In the genomic region with DNA sequence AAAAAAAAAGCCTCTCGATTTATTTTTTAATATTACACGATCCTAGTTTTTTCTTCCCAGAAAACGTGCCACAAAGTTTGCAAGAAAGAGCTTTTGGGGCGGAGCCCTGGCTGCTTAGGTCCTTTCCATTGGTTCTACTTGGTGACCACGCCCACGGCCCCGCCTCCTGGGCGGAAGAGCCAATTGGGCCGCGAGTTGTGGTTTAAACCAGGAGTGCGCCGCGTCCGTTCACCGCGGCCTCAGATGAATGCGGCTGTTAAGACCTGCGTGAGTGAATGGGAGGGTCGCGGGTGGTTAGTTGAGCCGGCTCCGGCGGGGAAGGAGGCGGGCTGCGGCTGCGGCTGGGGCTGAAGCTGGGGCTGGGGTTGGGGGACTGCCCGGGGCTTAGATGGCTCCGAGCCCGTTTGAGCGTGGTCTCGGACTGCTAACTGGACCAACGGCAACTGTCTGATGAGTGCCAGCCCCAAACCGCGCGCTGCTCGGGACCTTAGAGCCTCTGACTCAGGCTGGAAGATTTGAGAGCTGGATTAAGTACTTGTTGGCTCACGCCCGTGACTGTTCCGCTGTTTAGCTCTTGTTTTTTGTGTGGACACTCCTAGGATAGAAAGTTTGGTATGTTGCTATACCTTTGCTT, we compare ENCODE assay signal across 8 cellular contexts. TPM values are rescaled to one million over a fixed set of nuclear protein-coding genes. Genes with fewer than 3 reads are reported as not detected.
DNase-seq lines count a peak whose midpoint lies in the region; ATAC-seq and TF ChIP-seq lines count a peak whose summit lies in the region.

A gene (plus strand): TSS at position 231 of the 634 bp plus-strand sequence. CDS start 458 bp downstream, outside the sequence.

- H2AFZ ChIP-seq in GM23338 = no peak within 1 kb of the TSS

- no peaks in the 10 kb centered on the region for H4K20me1 ChIP-seq in GM23338 (replicated peaks; ENCODE audit: insufficient read depth)

- H3K4me2 ChIP-seq in GM23338 = peak within 1 kb of the TSS; percentile 89

- H3K27ac ChIP-seq in GM23338 (ENCODE audit: low read depth) = no peak within 1 kb of the TSS

- peaks cover 30% of the 10 kb centered on the region for H3K36me3 ChIP-seq in GM23338 (ENCODE audit: insufficient read depth)

- peaks cover 39% of the 10 kb centered on the region for H3K36me3 Mint-ChIP-seq in GM23338 (ENCODE audit: low read depth)
- peaks cover 22% of the 10 kb centered on the region for H3K36me3 Mint-ChIP-seq in activated T-helper 1 cell treated with anti-CD3 and anti-CD28 coated beads, Interleukin-12 subunit alpha, Interleukin-12 subunit beta, Interleukin-2, Interleukin-4 antibody, amounts not matched to agents 30 ng/mL and 10 ng/mL and 1 ng/mL, durations not matched to agents 14 hours and 24 hours and 36 hours (ENCODE audit: low read depth)
- H3K36me3 Mint-ChIP-seq in natural killer cell treated with Interleukin-12 subunit alpha and Interleukin-12 subunit beta and Interleukin-15 and Interleukin-18, amount 100 ng/mL, for 72 hours = peaks cover 23% of the 10 kb centered on the region

- intact Hi-C loops in activated T-helper 1 cell treated with anti-CD3 and anti-CD28 coated beads, Interleukin-12 subunit alpha, Interleukin-12 subunit beta, Interleukin-2, Interleukin-4 antibody, amounts not matched to agents 30 ng/mL and 10 ng/mL and 1 ng/mL, durations not matched to agents 14 hours and 24 hours and 36 hours (cut with micrococcal nuclease) = loop anchor here (1.0 to 5.0 kb wide), 4 partner anchors 18 to 1214 kb away; a partner anchor contains a TSS

- H3K4me1 ChIP-seq in GM23338 (ENCODE audit: insufficient read depth) = peaks cover 21% of the 10 kb centered on the region; the same call in 1 of the 2 replicates

- H3K79me2 ChIP-seq in GM23338 (replicated peaks; ENCODE audit: insufficient read depth) = peaks cover 50% of the 10 kb centered on the region

- peak; percentile 90 for ATAC-seq in GM23338
- ATAC-seq in natural killer cell treated with Interleukin-12 subunit alpha and Interleukin-12 subunit beta and Interleukin-15 and Interleukin-18, amount 100 ng/mL, for 72 hours = peak; percentile 88 to 90

- peak within 1 kb of the TSS; percentile 87 for H3K4me3 Mint-ChIP-seq in GM23338
- peak within 1 kb of the TSS; percentile 97 for H3K4me3 Mint-ChIP-seq in activated T-helper 1 cell treated with anti-CD3 and anti-CD28 coated beads, Interleukin-12 subunit alpha, Interleukin-12 subunit beta, Interleukin-2, Interleukin-4 antibody, amounts not matched to agents 30 ng/mL and 10 ng/mL and 1 ng/mL, durations not matched to agents 14 hours and 24 hours and 36 hours
- H3K4me3 Mint-ChIP-seq in natural killer cell treated with Interleukin-12 subunit alpha and Interleukin-12 subunit beta and Interleukin-15 and Interleukin-18, amount 100 ng/mL, for 72 hours = peak within 1 kb of the TSS; percentile 97

- H3K9me2 ChIP-seq in GM23338 (ENCODE audit: insufficient read depth) = no peaks in the 10 kb centered on the region

- peak; percentile 99 for DNase-seq in Daoy (ENCODE audit: low read depth)
- peak; percentile 99 for DNase-seq in GM23338 (ENCODE audit: low spot score)
- DNase-seq in Kasumi-1 (lab: John Stamatoyannopoulos, UW) = peak; percentile 95
- peak; percentile 97 for DNase-seq in RPMI8226
- DNase-seq in activated T-helper 1 cell treated with anti-CD3 and anti-CD28 coated beads, Interleukin-12 subunit alpha, Interleukin-12 subunit beta, Interleukin-2, Interleukin-4 antibody, amounts not matched to agents 30 ng/mL and 10 ng/mL and 1 ng/mL, durations not matched to agents 14 hours and 24 hours and 36 hours (ENCODE audit: low spot score) = peak; percentile 90
- DNase-seq in fibroblast of mammary gland (ENCODE audit: low read depth) = peak; percentile 97
- peak; percentile 94 for DNase-seq in natural killer cell treated with Interleukin-12 subunit alpha and Interleukin-12 subunit beta and Interleukin-15 and Interleukin-18, amount 100 ng/mL, for 72 hours (ENCODE audit: low spot score)
- DNase-seq in stimulated activated naive CD4-positive, alpha-beta T cell treated with Interleukin-2 at 50 U/mL for 16 hours (lab: John Stamatoyannopoulos, UW) = peak; percentile 89

- H3K4me3 ChIP-seq in GM23338 = peak within 1 kb of the TSS; percentile 86
- peak within 1 kb of the TSS; percentile 71 for H3K4me3 ChIP-seq in fibroblast of mammary gland (ENCODE audit: control insufficient read depth, low read depth, low read length)

- peaks cover 4% of the 10 kb centered on the region for H3K27me3 Mint-ChIP-seq in GM23338 (ENCODE audit: insufficient read depth, low read depth, poor library complexity)
- no peaks in the 10 kb centered on the region for H3K27me3 Mint-ChIP-seq in activated T-helper 1 cell treated with anti-CD3 and anti-CD28 coated beads, Interleukin-12 subunit alpha, Interleukin-12 subunit beta, Interleukin-2, Interleukin-4 antibody, amounts not matched to agents 30 ng/mL and 10 ng/mL and 1 ng/mL, durations not matched to agents 14 hours and 24 hours and 36 hours (ENCODE audit: insufficient read depth)
- H3K27me3 Mint-ChIP-seq in natural killer cell treated with Interleukin-12 subunit alpha and Interleukin-12 subunit beta and Interleukin-15 and Interleukin-18, amount 100 ng/mL, for 72 hours = no peaks in the 10 kb centered on the region

- TF ChIP-seq CTCF in GM23338 (conservative IDR thresholded peaks at IDR 0.05; ENCODE audit: low read depth in 2 of 2) = no peak
- no peak for TF ChIP-seq CTCF in fibroblast of mammary gland (conservative IDR thresholded peaks at IDR 0.05; ENCODE audit: control insufficient read depth, insufficient read depth, low read depth, low read length)

- peak within 1 kb of the TSS; percentile 90 for H3K27ac Mint-ChIP-seq in GM23338
- peak within 1 kb of the TSS; percentile 98 for H3K27ac Mint-ChIP-seq in activated T-helper 1 cell treated with anti-CD3 and anti-CD28 coated beads, Interleukin-12 subunit alpha, Interleukin-12 subunit beta, Interleukin-2, Interleukin-4 antibody, amounts not matched to agents 30 ng/mL and 10 ng/mL and 1 ng/mL, durations not matched to agents 14 hours and 24 hours and 36 hours
- H3K27ac Mint-ChIP-seq in natural killer cell treated with Interleukin-12 subunit alpha and Interleukin-12 subunit beta and Interleukin-15 and Interleukin-18, amount 100 ng/mL, for 72 hours = peak within 1 kb of the TSS; percentile 93 to 100

- H3K27me3 ChIP-seq in GM23338 (ENCODE audit: insufficient read depth) = no peaks in the 10 kb centered on the region

- H3K4me1 Mint-ChIP-seq in GM23338 = peaks cover 39% of the 10 kb centered on the region
- H3K4me1 Mint-ChIP-seq in activated T-helper 1 cell treated with anti-CD3 and anti-CD28 coated beads, Interleukin-12 subunit alpha, Interleukin-12 subunit beta, Interleukin-2, Interleukin-4 antibody, amounts not matched to agents 30 ng/mL and 10 ng/mL and 1 ng/mL, durations not matched to agents 14 hours and 24 hours and 36 hours (ENCODE audit: low read depth) = peaks cover 76% of the 10 kb centered on the region
- H3K4me1 Mint-ChIP-seq in natural killer cell treated with Interleukin-12 subunit alpha and Interleukin-12 subunit beta and Interleukin-15 and Interleukin-18, amount 100 ng/mL, for 72 hours (ENCODE audit: low read depth in 2 of 2) = peaks cover 59 to 74% of the 10 kb centered on the region in 2 donors

- no peaks in the 10 kb centered on the region for H3K9me3 Mint-ChIP-seq in GM23338
- H3K9me3 Mint-ChIP-seq in activated T-helper 1 cell treated with anti-CD3 and anti-CD28 coated beads, Interleukin-12 subunit alpha, Interleukin-12 subunit beta, Interleukin-2, Interleukin-4 antibody, amounts not matched to agents 30 ng/mL and 10 ng/mL and 1 ng/mL, durations not matched to agents 14 hours and 24 hours and 36 hours = no peaks in the 10 kb centered on the region
- H3K9me3 Mint-ChIP-seq in natural killer cell treated with Interleukin-12 subunit alpha and Interleukin-12 subunit beta and Interleukin-15 and Interleukin-18, amount 100 ng/mL, for 72 hours = no peaks in the 10 kb centered on the region

- H3F3A ChIP-seq in GM23338 (replicated peaks; ENCODE audit: low read depth) = no peaks in the 10 kb centered on the region

TF ChIP-seq in GM23338, 12 proteins besides CTCF, POLR2A, EP300 and RAD21 (continues in another document):
- TF ChIP-seq CREB1 (CRISPR knock-in tag; IDR thresholded peaks at IDR 0.05; ENCODE audit: low read depth) = 0 out of 2 replicates have a peak, but pooled peaks have one; percentile 12
- no peak for TF ChIP-seq EZH2phosphoT487 (IDR thresholded peaks at IDR 0.05; ENCODE audit: unreplicated experiment)
- TF ChIP-seq, protein P1, sequence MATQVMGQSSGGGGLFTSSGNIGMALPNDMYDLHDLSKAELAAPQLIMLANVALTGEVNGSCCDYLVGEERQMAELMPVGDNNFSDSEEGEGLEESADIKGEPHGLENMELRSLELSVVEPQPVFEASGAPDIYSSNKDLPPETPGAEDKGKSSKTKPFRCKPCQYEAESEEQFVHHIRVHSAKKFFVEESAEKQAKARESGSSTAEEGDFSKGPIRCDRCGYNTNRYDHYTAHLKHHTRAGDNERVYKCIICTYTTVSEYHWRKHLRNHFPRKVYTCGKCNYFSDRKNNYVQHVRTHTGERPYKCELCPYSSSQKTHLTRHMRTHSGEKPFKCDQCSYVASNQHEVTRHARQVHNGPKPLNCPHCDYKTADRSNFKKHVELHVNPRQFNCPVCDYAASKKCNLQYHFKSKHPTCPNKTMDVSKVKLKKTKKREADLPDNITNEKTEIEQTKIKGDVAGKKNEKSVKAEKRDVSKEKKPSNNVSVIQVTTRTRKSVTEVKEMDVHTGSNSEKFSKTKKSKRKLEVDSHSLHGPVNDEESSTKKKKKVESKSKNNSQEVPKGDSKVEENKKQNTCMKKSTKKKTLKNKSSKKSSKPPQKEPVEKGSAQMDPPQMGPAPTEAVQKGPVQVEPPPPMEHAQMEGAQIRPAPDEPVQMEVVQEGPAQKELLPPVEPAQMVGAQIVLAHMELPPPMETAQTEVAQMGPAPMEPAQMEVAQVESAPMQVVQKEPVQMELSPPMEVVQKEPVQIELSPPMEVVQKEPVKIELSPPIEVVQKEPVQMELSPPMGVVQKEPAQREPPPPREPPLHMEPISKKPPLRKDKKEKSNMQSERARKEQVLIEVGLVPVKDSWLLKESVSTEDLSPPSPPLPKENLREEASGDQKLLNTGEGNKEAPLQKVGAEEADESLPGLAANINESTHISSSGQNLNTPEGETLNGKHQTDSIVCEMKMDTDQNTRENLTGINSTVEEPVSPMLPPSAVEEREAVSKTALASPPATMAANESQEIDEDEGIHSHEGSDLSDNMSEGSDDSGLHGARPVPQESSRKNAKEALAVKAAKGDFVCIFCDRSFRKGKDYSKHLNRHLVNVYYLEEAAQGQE (IDR thresholded peaks at IDR 0.05; ENCODE audit: unreplicated experiment) = no peak
- no peak for TF ChIP-seq ZNF114 (CRISPR knock-in tag; IDR thresholded peaks at IDR 0.05)

RNA-seq across cellular contexts. Expression of the gene that starts here (rescaled TPM):
- 497 and 636 TPM in 2 replicates for total RNA-seq in Daoy (2014; rRNA removed; shearing (Covaris generic))
- total RNA-seq in GM23338 (2014; rRNA removed; shearing (Covaris generic)) = 229 and 394 TPM in 2 replicates
- 579 and 620 TPM in 2 replicates for polyA plus RNA-seq in GM23338 (2016; fragmentation: Nextera tagmentation; extraction: Ambion mirVana)
- total RNA-seq in activated T-helper 1 cell treated with anti-CD3 and anti-CD28 coated beads, Interleukin-12 subunit alpha, Interleukin-12 subunit beta, Interleukin-2, Interleukin-4 antibody, amounts not matched to agents 30 ng/mL and 10 ng/mL and 1 ng/mL, durations not matched to agents 14 hours and 24 hours and 36 hours = 69.9 and 75.5 TPM in 2 replicates
- 100 to 1,000 TPM; 139 to 241 TPM for total RNA-seq in natural killer cell treated with Interleukin-12 subunit alpha and Interleukin-12 subunit beta and Interleukin-15 and Interleukin-18, amount 100 ng/mL, for 72 hours
